Comparison of ENCODE assay signal across 1 cellular context in genomic region chr19:1524206-1524971, GRCh38.
TF ChIP-seq lines count a peak whose summit lies in the region.

No MANE protein-coding gene starts in this region.

TF ChIP-seq in A549, 52 proteins besides CTCF, POLR2A, EP300 and RAD21 (continued from another document):
- TF ChIP-seq USF2 (IDR thresholded peaks at IDR 0.05) (no peak), EHF (CRISPR knock-in tag; IDR thresholded peaks at IDR 0.05) (no peak)
TF ChIP-seq in A549: peak in this region for 0.
